ENCODE assay signal across 7 cellular contexts in genomic region chr7:55167296-55167695, GRCh38.
DNase-seq lines count a peak whose midpoint lies in the region; ATAC-seq, FAIRE-seq and TF ChIP-seq lines count a peak whose summit lies in the region.
"Not testable (repeated sequence)": the region's sequence is repeated elsewhere in the genome, so short reads cannot be mapped to it uniquely, and the experiment has no call there.

No MANE protein-coding gene starts in this region.

- CTCF ChIA-PET in IMR-90 (lab: Yijun Ruan, JAX) = not testable (repeated sequence)

- POLR2A ChIA-PET in IMR-90 (lab: Charles Lee; ENCODE audit: unreplicated experiment) = not testable (repeated sequence)

- H3K36me3 ChIP-seq in IMR-90 (ENCODE audit: control insufficient read depth, insufficient read depth, low read length) (peaks cover 61% of the 10 kb centered on the region), mesenchymal stem cell (ENCODE audit: control insufficient read depth in 1 of 2, insufficient read depth in 2 of 2, low read depth in 1 of 2, low read length in 2 of 2) (peaks cover 49 to 97% of the 10 kb centered on the region in 2 experiments), neuronal stem cell (replicated peaks in 1 of 2; ENCODE audit: control insufficient read depth in 2 of 2, insufficient read depth in 2 of 2, low read length in 2 of 2) (peaks cover 0 to 22% of the 10 kb centered on the region in 2 donors)

- H3K4me3 ChIP-seq in IMR-90 (ENCODE audit: insufficient read depth, low read depth, low read length); coronary artery; mesenchymal stem cell (ENCODE audit: insufficient read depth in 1 of 2, low read depth in 1 of 2, low read length in 2 of 2); neuronal stem cell (ENCODE audit: low read length in 2 of 2): not testable (repeated sequence)

- not testable (repeated sequence) for H3K4me1 ChIP-seq in IMR-90 (ENCODE audit: control insufficient read depth, insufficient read depth, low read length); mesenchymal stem cell (ENCODE audit: control insufficient read depth, insufficient read depth, low read depth, low read length); neuronal stem cell (ENCODE audit: control insufficient read depth in 2 of 2, insufficient read depth in 1 of 2, low read depth in 1 of 2, low read length in 2 of 2)

- intact Hi-C loops in IMR-90 (cut with micrococcal nuclease) = not testable (repeated sequence)

- H4K8ac ChIP-seq in IMR-90 (ENCODE audit: low read depth in 2 of 2, low read length in 2 of 2); mesenchymal stem cell (ENCODE audit: low read length); neuronal stem cell (ENCODE audit: low read depth, low read length): not testable (repeated sequence)

- H3K9me3 Mint-ChIP-seq in stimulated activated effector memory CD8-positive, alpha-beta T cell treated with anti-CD3 and anti-CD28 coated beads, Interleukin-12 subunit alpha, Interleukin-12 subunit beta, amount 100 ng/mL, for 72 hours = not testable (repeated sequence)

- not testable (repeated sequence) for TF ChIP-seq RAD21 in IMR-90 (IDR thresholded peaks at IDR 0.05; ENCODE audit: low read length)

- not testable (repeated sequence) for BruUV-seq in IMR-90 (replicated peaks; lab: Mats Ljungman, UMichigan)

- peak overlapping the region; percentile 82; the same call in 1 of the 2 replicates for H2AK5ac ChIP-seq in IMR-90 (ENCODE audit: low read depth, low read length)
- not testable (repeated sequence) for H2AK5ac ChIP-seq in mesenchymal stem cell (ENCODE audit: low read length, severe bottlenecking); neuronal stem cell (ENCODE audit: low read depth, low read length)

- TF ChIP-seq CTCF in IMR-90 (conservative IDR thresholded peaks at IDR 0.05; ENCODE audit: low read depth, low read length); coronary artery (IDR thresholded peaks at IDR 0.05): not testable (repeated sequence)

- H3K4me1 Mint-ChIP-seq in stimulated activated effector memory CD8-positive, alpha-beta T cell treated with anti-CD3 and anti-CD28 coated beads, Interleukin-12 subunit alpha, Interleukin-12 subunit beta, amount 100 ng/mL, for 72 hours = peaks cover 12% of the 10 kb centered on the region

- H3K23ac ChIP-seq in IMR-90 (ENCODE audit: low read depth, low read length); mesenchymal stem cell (ENCODE audit: low read length in 2 of 2): not testable (repeated sequence)
- H3K23ac ChIP-seq in neuronal stem cell (ENCODE audit: low read depth, low read length, poor library complexity) = peak overlapping the region; percentile 37

- H4K91ac ChIP-seq in IMR-90 (ENCODE audit: insufficient read depth, low read depth, low read length); neuronal stem cell (ENCODE audit: low read depth, low read length, poor library complexity): not testable (repeated sequence)
- peak overlapping the region; percentile 23 for H4K91ac ChIP-seq in mesenchymal stem cell (ENCODE audit: low read length)

- not testable (repeated sequence) for H3K27me3 ChIP-seq in IMR-90 (ENCODE audit: control insufficient read depth, insufficient read depth, low read length); mesenchymal stem cell (ENCODE audit: control insufficient read depth in 1 of 2, insufficient read depth in 1 of 2, low read length in 2 of 2); neuronal stem cell (ENCODE audit: control insufficient read depth in 3 of 3, insufficient read depth in 3 of 3, low read depth in 1 of 3, low read length in 3 of 3)

- 0 out of 2 replicates have a peak, but pooled peaks have one; percentile 8 for TF ChIP-seq POLR2A in H54 (IDR thresholded peaks at IDR 0.05; ENCODE audit: low read depth, low read length)
- not testable (repeated sequence) for TF ChIP-seq POLR2A in IMR-90 (IDR thresholded peaks at IDR 0.05; ENCODE audit: low read depth, low read length)

- H3K4ac ChIP-seq in IMR-90 (ENCODE audit: low read depth, low read length); mesenchymal stem cell (ENCODE audit: low read depth in 1 of 2, low read length in 2 of 2); neuronal stem cell (ENCODE audit: low read length): not testable (repeated sequence)

- not testable (repeated sequence) for H3K4me3 Mint-ChIP-seq in stimulated activated effector memory CD8-positive, alpha-beta T cell treated with anti-CD3 and anti-CD28 coated beads, Interleukin-12 subunit alpha, Interleukin-12 subunit beta, amount 100 ng/mL, for 72 hours

- H2AK9ac ChIP-seq in IMR-90 (replicated peaks; ENCODE audit: low read depth, low read length, poor library complexity) = not testable (repeated sequence)

- not testable (repeated sequence) for H3K56ac ChIP-seq in IMR-90 (ENCODE audit: extremely low read depth, insufficient read depth, low read length)

- H3K4me2 ChIP-seq in IMR-90 (ENCODE audit: low read depth, low read length); mesenchymal stem cell (ENCODE audit: low read length, poor library complexity, severe bottlenecking); neuronal stem cell (ENCODE audit: insufficient read depth, low read length, poor library complexity, severe bottlenecking): not testable (repeated sequence)

- not testable (repeated sequence) for H3K9ac ChIP-seq in IMR-90 (ENCODE audit: low read depth, low read length); mesenchymal stem cell (ENCODE audit: low read length); neuronal stem cell (ENCODE audit: low read depth, low read length, poor library complexity)

- not testable (repeated sequence) for H2BK120ac ChIP-seq in IMR-90 (ENCODE audit: low read depth, low read length); mesenchymal stem cell (ENCODE audit: low read depth, low read length); neuronal stem cell (ENCODE audit: low read depth, low read length)

- not testable (repeated sequence) for H3K18ac ChIP-seq in IMR-90 (ENCODE audit: low read depth, low read length); mesenchymal stem cell (ENCODE audit: low read depth in 1 of 2, low read length in 2 of 2); neuronal stem cell (ENCODE audit: low read length)

- DNase-seq in H54 (ENCODE audit: insufficient read length, low spot score); IMR-90; mesenchymal stem cell; neuronal stem cell (ENCODE audit: low spot score); stimulated activated effector memory CD8-positive, alpha-beta T cell treated with anti-CD3 and anti-CD28 coated beads, Interleukin-12 subunit alpha, Interleukin-12 subunit beta, amount 100 ng/mL, for 72 hours (ENCODE audit: low spot score in 2 of 2): not testable (repeated sequence)
- DNase-seq in coronary artery (ENCODE audit: low spot score) = peak; percentile 17
- peak; percentile 12 for DNase-seq in islet precursor cell

- H3K79me1 ChIP-seq in IMR-90 (ENCODE audit: low read depth in 1 of 2, low read length in 2 of 2) (peaks cover 33 to 70% of the 10 kb centered on the region in 2 experiments), mesenchymal stem cell (replicated peaks; ENCODE audit: low read length, poor library complexity, severe bottlenecking) (peaks cover 17% of the 10 kb centered on the region)
- H3K79me1 ChIP-seq in neuronal stem cell (ENCODE audit: low read depth, low read length) = not testable (repeated sequence)

- H3K27ac Mint-ChIP-seq in stimulated activated effector memory CD8-positive, alpha-beta T cell treated with anti-CD3 and anti-CD28 coated beads, Interleukin-12 subunit alpha, Interleukin-12 subunit beta, amount 100 ng/mL, for 72 hours = peak overlapping the region; percentile 69

- FAIRE-seq in H54 (lab: Jason Lieb, UNC) = not testable (repeated sequence)

- H2BK15ac ChIP-seq in IMR-90 (ENCODE audit: low read depth, low read length); mesenchymal stem cell (ENCODE audit: low read depth, poor library complexity, severe bottlenecking); neuronal stem cell (ENCODE audit: low read length): not testable (repeated sequence)

- H3K9me1 ChIP-seq in IMR-90 (ENCODE audit: insufficient read depth, low read length) = peaks cover 13% of the 10 kb centered on the region

- in situ Hi-C loops in IMR-90 (cut with MboI; ENCODE audit: low sequenced_read_pairs) = loop anchor here (25.0 kb wide), 1 partner anchor 380 kb away; no protein-coding TSS in a partner anchor

- peak overlapping the region; percentile 47 for H2BK5ac ChIP-seq in IMR-90 (ENCODE audit: low read depth, low read length, poor library complexity, severe bottlenecking)
- not testable (repeated sequence) for H2BK5ac ChIP-seq in mesenchymal stem cell (ENCODE audit: low read depth, low read length, poor library complexity, severe bottlenecking); neuronal stem cell (ENCODE audit: low read length)

- H2AFZ ChIP-seq in IMR-90 (replicated peaks; ENCODE audit: low read length, poor library complexity); mesenchymal stem cell (ENCODE audit: low read depth, low read length); neuronal stem cell (ENCODE audit: low read length): not testable (repeated sequence)

- not testable (repeated sequence) for H3K27ac ChIP-seq in IMR-90 (ENCODE audit: insufficient read depth, low read length); coronary artery; mesenchymal stem cell (ENCODE audit: low read length, poor library complexity, severe bottlenecking); neuronal stem cell (replicated peaks; ENCODE audit: low read length)

- 97% methylated on average over 2 of the region's 4 CpGs; no CpG with 5 or more reads in 1 of the 2 experiments for WGBS in IMR-90 (ENCODE audit: extremely low coverage in 2 of 2, insufficient read length in 1 of 2), 2 experiments
- 98% methylated on average over 3 of the region's 4 CpGs for WGBS in mesenchymal stem cell
- WGBS in neuronal stem cell (ENCODE audit: extremely low coverage in 2 of 2, insufficient read length in 2 of 2, insufficient replicate concordance in 1 of 2), 2 donors = 100% methylated on average over 2 of the region's 4 CpGs; no CpG with 5 or more reads in 1 of the 2 donors

- H4K5ac ChIP-seq in IMR-90 (ENCODE audit: low read depth, low read length) = not testable (repeated sequence)

- not testable (repeated sequence) for H3K9me3 ChIP-seq in IMR-90 (ENCODE audit: control insufficient read depth, insufficient read depth, low read length); mesenchymal stem cell (ENCODE audit: control insufficient read depth, low read length); neuronal stem cell (replicated peaks in 1 of 2; ENCODE audit: control insufficient read depth in 2 of 2, insufficient read depth in 1 of 2, low read depth in 1 of 2, low read length in 2 of 2)

- dilution Hi-C loops in IMR-90 (cut with HindIII; ENCODE audit: low sequenced_read_pairs, unreplicated experiment) = not testable (repeated sequence)

- not testable (repeated sequence) for H2BK12ac ChIP-seq in mesenchymal stem cell (ENCODE audit: low read length in 2 of 2); neuronal stem cell (ENCODE audit: low read length)

- peaks cover 17% of the 10 kb centered on the region for H3K36me3 Mint-ChIP-seq in stimulated activated effector memory CD8-positive, alpha-beta T cell treated with anti-CD3 and anti-CD28 coated beads, Interleukin-12 subunit alpha, Interleukin-12 subunit beta, amount 100 ng/mL, for 72 hours

- not testable (repeated sequence) for ATAC-seq in IMR-90 (ENCODE audit: low read depth)
- peak; percentile 61 for ATAC-seq in stimulated activated effector memory CD8-positive, alpha-beta T cell treated with anti-CD3 and anti-CD28 coated beads, Interleukin-12 subunit alpha, Interleukin-12 subunit beta, amount 100 ng/mL, for 72 hours

- H3K14ac ChIP-seq in IMR-90 (replicated peaks; ENCODE audit: low read depth, low read length); neuronal stem cell (ENCODE audit: low read length): not testable (repeated sequence)
- peak overlapping the region in 1 of 2 experiments; percentile 5 for H3K14ac ChIP-seq in mesenchymal stem cell (ENCODE audit: low read length in 2 of 2)

- not testable (repeated sequence) for H2BK20ac ChIP-seq in IMR-90 (ENCODE audit: low read depth, low read length)

- H4K20me1 ChIP-seq in IMR-90 (ENCODE audit: insufficient read depth, low read length) = peaks cover 14% of the 10 kb centered on the region
